In genomic region chr20:4720121-4720976, GRCh38 we compare ENCODE assay signal across 8 cellular contexts. TPM values are rescaled to one million over a fixed set of nuclear protein-coding genes. Genes with fewer than 3 reads are reported as not detected.
DNase-seq lines count a peak whose midpoint lies in the region; ATAC-seq and TF ChIP-seq lines count a peak whose summit lies in the region.

No MANE protein-coding gene starts in this region.

- POLR2A ChIA-PET in CD8-positive, alpha-beta memory T cell (lab: Charles Lee) = no interaction called here

- CTCF ChIA-PET in CD8-positive, alpha-beta memory T cell (lab: Charles Lee) = interaction anchor here (0.8 to 9.7 kb wide), 12 partner anchors 13 to 125 kb away, joined by 3 to 166 read pairs (median 4); no protein-coding TSS in a partner anchor

- peaks cover 7% of the 10 kb centered on the region for H3K4me1 ChIP-seq in CD8-positive, alpha-beta memory T cell (ENCODE audit: insufficient read depth, low read length)
- no peaks in the 10 kb centered on the region for H3K4me1 ChIP-seq in mucosa of descending colon (ENCODE audit: low read depth)

- H3K36me3 ChIP-seq in CD8-positive, alpha-beta memory T cell (ENCODE audit: insufficient read depth, low read length) = no peaks in the 10 kb centered on the region
- no peaks in the 10 kb centered on the region for H3K36me3 ChIP-seq in mucosa of descending colon (ENCODE audit: low read depth)

- intact Hi-C loops in mucosa of descending colon (cut with DNase I, micrococcal nuclease) = loop anchor here (2.0 to 5.0 kb wide), 2 partner anchors 113 to 114 kb away; no protein-coding TSS in a partner anchor

- H3K27me3 Mint-ChIP-seq in CD8-positive, alpha-beta memory T cell = peaks cover 2 to 4% of the 10 kb centered on the region in 2 donors
- H3K27me3 Mint-ChIP-seq in endothelial cell (ENCODE audit: unreplicated experiment) = peaks cover 7% of the 10 kb centered on the region

- H3K9me3 ChIP-seq in CD8-positive, alpha-beta memory T cell (ENCODE audit: low read length) = no peaks in the 10 kb centered on the region
- no peaks in the 10 kb centered on the region for H3K9me3 ChIP-seq in mucosa of descending colon

- ATAC-seq in GM19395 (IDR thresholded peaks at IDR 0.05; ENCODE audit: unreplicated experiment) = peak; percentile 96
- ATAC-seq in HG03469 (IDR thresholded peaks at IDR 0.05; ENCODE audit: unreplicated experiment) = peak; percentile 88
- ATAC-seq in mucosa of descending colon = peak; percentile 87

- H3K4me3 Mint-ChIP-seq in CD8-positive, alpha-beta memory T cell = peak overlapping the region in 1 of 7 donors; percentile 21
- H3K4me3 Mint-ChIP-seq in endothelial cell (ENCODE audit: unreplicated experiment) = no peak overlapping the region

- H3K36me3 Mint-ChIP-seq in CD8-positive, alpha-beta memory T cell = no peaks in the 10 kb centered on the region
- H3K36me3 Mint-ChIP-seq in endothelial cell (ENCODE audit: low read depth, unreplicated experiment) = peaks cover 18% of the 10 kb centered on the region

- no peaks in the 10 kb centered on the region for H3K27me3 ChIP-seq in CD8-positive, alpha-beta memory T cell (ENCODE audit: insufficient read depth, low read length, poor library complexity, severe bottlenecking)

- H3K9me3 Mint-ChIP-seq in CD8-positive, alpha-beta memory T cell = no peaks in the 10 kb centered on the region
- H3K9me3 Mint-ChIP-seq in endothelial cell (ENCODE audit: unreplicated experiment) = no peaks in the 10 kb centered on the region

- no peak overlapping the region for H3K4me3 ChIP-seq in CD8-positive, alpha-beta memory T cell (ENCODE audit: low read length)
- no peak overlapping the region for H3K4me3 ChIP-seq in mucosa of descending colon

- peak overlapping the region in 6 of 8 donors; percentile 2 to 89 (median 26) for H3K27ac Mint-ChIP-seq in CD8-positive, alpha-beta memory T cell
- peak overlapping the region; percentile 98 for H3K27ac Mint-ChIP-seq in endothelial cell (ENCODE audit: unreplicated experiment)

- no peak overlapping the region for H3K27ac ChIP-seq in CD8-positive, alpha-beta memory T cell (ENCODE audit: low read depth, low read length)

- DNase-seq in CD8-positive, alpha-beta memory T cell = peak; percentile 57 to 80 (median 70)
- DNase-seq in NOMO-1 treated with dmso at 0.1 percent for 144 hours (lab: John Stamatoyannopoulos, UW; ENCODE audit: unreplicated experiment) (peak; percentile 96), endothelial cell (ENCODE audit: low spot score) (peak; percentile 76), mucosa of descending colon (peak; percentile 59 to 80 (median 77))
- peak; percentile 51 for DNase-seq in activated CD8-positive, alpha-beta memory T cell treated with anti-CD3 and anti-CD28 coated beads, Interleukin-2, amount 50 U/mL, for 1 hour (ENCODE audit: extremely low read depth)
- peak; percentile 42 to 48 for DNase-seq in stimulated activated CD8-positive, alpha-beta memory T cell treated with anti-CD3 and anti-CD28 coated beads, Interleukin-4, amount 100 ng/mL, for 4 hours (ENCODE audit: low read depth in 2 of 2, low spot score in 1 of 2)

- H3K4me1 Mint-ChIP-seq in CD8-positive, alpha-beta memory T cell = peaks cover 8 to 12% (median 10%) of the 10 kb centered on the region in 3 donors
- H3K4me1 Mint-ChIP-seq in endothelial cell (ENCODE audit: unreplicated experiment) = peaks cover 49% of the 10 kb centered on the region

- peak; percentile 46 for TF ChIP-seq CTCF in endothelial cell (IDR thresholded peaks at IDR 0.05; ENCODE audit: unreplicated experiment)
- peak; percentile 15 for TF ChIP-seq CTCF in mucosa of descending colon (IDR thresholded peaks at IDR 0.05)

RNA-seq across cellular contexts. Expression of gene PRND, which starts 1.4 kb away (rescaled TPM):
- total RNA-seq in CD8-positive, alpha-beta memory T cell = not detected
- polyA plus RNA-seq in CD8-positive, alpha-beta memory T cell = 0.05 TPM
- total RNA-seq in endothelial cell (ENCODE audit: unreplicated experiment) (371 TPM), mucosa of descending colon (under 1 TPM in 2 of 3 donors, not detected in 1; 0.22 to 0.27 TPM)

RNA-seq across cellular contexts. Expression of gene PRNP, which starts 34.1 kb away (rescaled TPM):
- total RNA-seq in CD8-positive, alpha-beta memory T cell = 10 to 100 TPM; 45.2 to 45.4 TPM
- 150 TPM for polyA plus RNA-seq in CD8-positive, alpha-beta memory T cell
- total RNA-seq in endothelial cell (ENCODE audit: unreplicated experiment) (157 TPM), mucosa of descending colon (100 to 1,000 TPM in 1 of 3 donors, 10 to 100 TPM in 2; 10.3 to 211 (median 33.6) TPM)

Comparison
In these comparisons a context has a peak if more than half of its experiments do, and no peak if none do; other contexts are left out.
1. DNase-seq: peak in every context shown above with its lines; median percentile 96 in NOMO-1 treated with dmso at 0.1 percent for 144 hours; 77 in mucosa of descending colon; 76 in endothelial cell; 70 in CD8-positive, alpha-beta memory T cell; 51 in activated CD8-positive, alpha-beta memory T cell treated with anti-CD3 and anti-CD28 coated beads, Interleukin-2, amount 50 U/mL, for 1 hour; 45 in stimulated activated CD8-positive, alpha-beta memory T cell treated with anti-CD3 and anti-CD28 coated beads, Interleukin-4, amount 100 ng/mL, for 4 hours.
2. RNA of gene PRND, which starts 1.4 kb away (total RNA-seq): 371 TPM in endothelial cell (single experiment); 0.22 to 0.27 TPM in mucosa of descending colon and not detected in CD8-positive, alpha-beta memory T cell; every median in the first group is over 100 times any median in the second.
3. Peak in every context shown above with its lines, with median percentiles within 50 percentile points of each other: ATAC-seq.